In the genomic region with DNA sequence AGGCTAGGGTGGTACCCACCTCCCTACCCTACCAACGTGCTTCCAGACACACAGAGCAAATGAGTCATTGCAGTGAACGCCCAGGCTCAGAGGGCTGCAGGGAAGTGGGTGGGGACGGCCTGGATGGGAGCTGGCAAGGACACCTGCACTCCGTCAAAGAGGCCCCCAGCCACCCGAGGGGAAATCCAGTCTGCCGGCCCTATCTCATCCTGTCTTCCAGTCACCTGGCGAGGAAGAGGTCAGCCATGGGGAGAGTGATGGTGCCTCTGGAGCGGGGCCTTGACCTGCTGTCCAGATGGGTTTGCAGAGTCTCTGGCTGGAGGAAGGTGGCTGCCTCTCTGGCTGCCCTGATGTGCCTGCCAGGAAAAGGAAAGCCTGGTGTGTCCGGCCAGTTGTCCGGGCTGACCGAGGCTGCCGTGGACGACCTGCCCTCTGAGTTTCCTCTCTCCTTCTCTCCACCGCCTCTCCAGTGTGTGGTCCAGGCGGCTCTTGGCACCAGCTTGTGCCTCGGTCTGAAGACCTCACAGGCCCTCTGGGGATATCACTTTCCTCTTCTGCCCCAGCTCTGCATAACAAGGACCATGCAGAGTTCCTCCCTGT, we compare ENCODE assay signal across 13 cellular contexts.
DNase-seq lines count a peak whose midpoint lies in the region; ATAC-seq and TF ChIP-seq lines count a peak whose summit lies in the region.
"Had no signal": no experiment of that assay in that cellular context is flagged by ENCODE, and none has a peak within 500 bp of the region (broad histone marks: within the 10 kb centered on the region; RNA-seq: fewer than 3 reads in every experiment).

No MANE protein-coding gene starts in this region.

- no peaks in the 10 kb centered on the region for H3K36me3 ChIP-seq in PC-3 (ENCODE audit: low read depth, low read length)
- peaks cover 0 to 2% of the 10 kb centered on the region in 2 experiments for H3K36me3 ChIP-seq in trophoblast cell (ENCODE audit: control insufficient read depth in 1 of 2, insufficient read depth in 2 of 2, low read length in 2 of 2)
- H3K36me3 ChIP-seq: suprapubic skin had no signal

- peak overlapping the region; percentile 31 for H2BK12ac ChIP-seq in trophoblast cell (ENCODE audit: low read length)

- H3K27ac ChIP-seq in PC-3 (ENCODE audit: low read length), result peak overlapping the region; percentile 40
- peak overlapping the region; percentile 29 for H3K27ac ChIP-seq in trophoblast cell (ENCODE audit: low read depth, low read length)
- H3K27ac ChIP-seq: suprapubic skin had no signal

- no TSS peak for BruUV-seq in PC-3 (replicated peaks; lab: Mats Ljungman, UMichigan)

- peak overlapping the region; percentile 34 for H3K14ac ChIP-seq in trophoblast cell (ENCODE audit: low read length)

- peak; percentile 75 for ATAC-seq in PC-3
- no peak for ATAC-seq in GM21529 (IDR thresholded peaks at IDR 0.05; ENCODE audit: unreplicated experiment)

- CTCF ChIA-PET in PC-3 (lab: Charles Lee), result no interaction called here

- POLR2A ChIA-PET in PC-3 (lab: Charles Lee; ENCODE audit: unreplicated experiment), result no interaction called here

- H3K79me1 ChIP-seq in trophoblast cell (ENCODE audit: low read length), result peaks cover 20% of the 10 kb centered on the region

- no peaks in the 10 kb centered on the region for H3K79me2 ChIP-seq in PC-3 (ENCODE audit: low read length)
- H3K79me2 ChIP-seq in trophoblast cell (ENCODE audit: control insufficient read depth, insufficient read depth, low read length, poor library complexity), result no peaks in the 10 kb centered on the region

- H4K12ac ChIP-seq in trophoblast cell (ENCODE audit: low read depth, low read length), result no peak overlapping the region

- H3K18ac ChIP-seq in trophoblast cell (ENCODE audit: low read length), result peak overlapping the region; percentile 15

- no peaks in the 10 kb centered on the region for H3K9me2 ChIP-seq in PC-3 (replicated peaks; ENCODE audit: low read length)

- no peak overlapping the region for H3K23ac ChIP-seq in trophoblast cell (ENCODE audit: low read length)

- H3F3A ChIP-seq in PC-3 (ENCODE audit: low read length, unreplicated experiment), result peaks cover 5% of the 10 kb centered on the region

- H3K9me3 ChIP-seq in PC-3 (ENCODE audit: low read length), result no peaks in the 10 kb centered on the region
- H3K9me3 ChIP-seq in trophoblast cell (ENCODE audit: insufficient read depth, low read depth, low read length), result no peaks in the 10 kb centered on the region
- H3K9me3 ChIP-seq: suprapubic skin had no signal

- intact Hi-C loops in PC-3 (cut with micrococcal nuclease), result loop anchor here (10.0 kb wide), 2 partner anchors 101 to 149 kb away; no protein-coding TSS in a partner anchor

- H3K4me2 ChIP-seq in PC-3 (ENCODE audit: low read length) (peak overlapping the region; percentile 16; the same call in 1 of the 2 replicates), trophoblast cell (ENCODE audit: low read length) (no peak overlapping the region)

- TF ChIP-seq CTCF in PC-3 (conservative IDR thresholded peaks at IDR 0.05; ENCODE audit: low read depth, low read length) (no peak), fibroblast of villous mesenchyme (IDR thresholded peaks at IDR 0.05; ENCODE audit: insufficient read depth, low read depth, low read length) (no peak)

- H4K20me1 ChIP-seq in PC-3 (ENCODE audit: low read length), result no peaks in the 10 kb centered on the region

- H3K27me3 ChIP-seq in PC-3 (ENCODE audit: low read length) (no peaks in the 10 kb centered on the region), trophoblast cell (ENCODE audit: insufficient read depth, low read length) (no peaks in the 10 kb centered on the region)
- H3K27me3 ChIP-seq: suprapubic skin had no signal

- H2AK5ac ChIP-seq in trophoblast cell (ENCODE audit: low read length), result peak overlapping the region; percentile 90

- peak overlapping the region; percentile 20 for H2BK120ac ChIP-seq in trophoblast cell (ENCODE audit: insufficient read depth, low read length, poor library complexity)

- peak; percentile 65 for DNase-seq in ELF-1 (ENCODE audit: low read depth, low spot score)
- DNase-seq in PC-3, result peak; percentile 79
- peak; percentile 71 for DNase-seq in fibroblast of villous mesenchyme (ENCODE audit: low read depth)
- peak; percentile 40 to 47 for DNase-seq in trophoblast cell
- no peak for DNase-seq in NCI-H2081 (lab: John Stamatoyannopoulos, UW)
- no peak for DNase-seq in NOMO-1 treated with DMSO at 0.1 percent for 48 hours (lab: John Stamatoyannopoulos, UW; ENCODE audit: unreplicated experiment)
- DNase-seq in NCI-H2227 (lab: John Stamatoyannopoulos, UW; ENCODE audit: unreplicated experiment), result no peak
- DNase-seq: NCI-H82; nucleus accumbens; stimulated activated CD4-positive, alpha-beta T cell treated with anti-CD3 and anti-CD28 coated beads, Interleukin-4, amount 100 ng/mL, for 4 hours; T-helper 1 cell had no signal

- peak overlapping the region; percentile 15; the same call in 1 of the 2 replicates for H2AFZ ChIP-seq in PC-3 (ENCODE audit: low read length)
- no peak overlapping the region for H2AFZ ChIP-seq in trophoblast cell (ENCODE audit: insufficient read depth, low read length, poor library complexity)

- peak overlapping the region; percentile 6 for H3K4ac ChIP-seq in trophoblast cell (ENCODE audit: low read depth, low read length)

- peak overlapping the region; percentile 72 for H4K91ac ChIP-seq in trophoblast cell (ENCODE audit: low read depth, low read length)

- H4K8ac ChIP-seq in trophoblast cell (ENCODE audit: low read depth, low read length), result no peak overlapping the region

- peak overlapping the region; percentile 18 for H2BK5ac ChIP-seq in trophoblast cell (ENCODE audit: low read depth, low read length, poor library complexity)

- H3K9ac ChIP-seq in PC-3 (ENCODE audit: low read length) (no peak overlapping the region), trophoblast cell (ENCODE audit: low read length) (no peak overlapping the region)

- no CpG with 5 or more reads among the region's 16 CpGs for whole genome bisulfite sequencing in trophoblast cell (ENCODE audit: extremely low coverage, insufficient coverage, insufficient read length)

- H3K4me1 ChIP-seq in PC-3 (ENCODE audit: insufficient read depth, low read length), result peaks cover 36% of the 10 kb centered on the region
- H3K4me1 ChIP-seq in trophoblast cell (ENCODE audit: control insufficient read depth in 1 of 2, insufficient read depth in 2 of 2, low read length in 2 of 2), result peaks cover 20 to 23% of the 10 kb centered on the region in 2 experiments

- H3K4me3 ChIP-seq in PC-3 (ENCODE audit: low read length), result no peak overlapping the region
- no peak overlapping the region for H3K4me3 ChIP-seq in fibroblast of villous mesenchyme (ENCODE audit: low read depth, low read length)
- H3K4me3 ChIP-seq in trophoblast cell (ENCODE audit: low read depth, low read length), result no peak overlapping the region
- H3K4me3 ChIP-seq: suprapubic skin had no signal

Comparison
In these comparisons a context has a peak if more than half of its experiments do, and no peak if none do; other contexts are left out.
1. DNase-seq: peak in ELF-1 (single experiment), PC-3 (single experiment), fibroblast of villous mesenchyme (single experiment) and trophoblast cell (2 of 2); none in NCI-H2081 (0 of 2), NOMO-1 treated with DMSO at 0.1 percent for 48 hours (single experiment) and NCI-H2227 (single experiment).